8 cellular contexts compared by ENCODE assay signal in genomic region chr2:95402004-95402369, GRCh38. TPM values are rescaled to one million over a fixed set of nuclear protein-coding genes. Genes with fewer than 3 reads are reported as not detected.
A peak's percentile ranks its signal among the peaks of the same experiment; 100 is the strongest.
DNase-seq lines count a peak whose midpoint lies in the region; ATAC-seq and TF ChIP-seq lines count a peak whose summit lies in the region.
"Not testable (repeated sequence)": the region's sequence is repeated elsewhere in the genome, so short reads cannot be mapped to it uniquely, and the experiment has no call there.

No MANE protein-coding gene starts in this region.

- H3K4me1 ChIP-seq in H9 (ENCODE audit: insufficient read depth, low read length), result not testable (repeated sequence)
- H3K4me1 ChIP-seq in left ventricle myocardium inferior, result peaks cover 36% of the 10 kb centered on the region

- not testable (repeated sequence) for H2BK15ac ChIP-seq in H9 (ENCODE audit: low read depth, low read length)

- not testable (repeated sequence) for H3K27ac ChIP-seq in H9 (ENCODE audit: insufficient read length, low read depth, low read length)
- peak overlapping the region; percentile 85 for H3K27ac ChIP-seq in left ventricle myocardium inferior (replicated peaks)
- H3K27ac ChIP-seq in neural cell (ENCODE audit: low read length), result peak overlapping the region; percentile 85

- not testable (repeated sequence) for H4K20me1 ChIP-seq in H9 (ENCODE audit: control insufficient read depth, insufficient read depth, insufficient read length); neural cell (ENCODE audit: insufficient read depth)

- not testable (repeated sequence) for TF ChIP-seq EP300 in neural cell (conservative IDR thresholded peaks at IDR 0.05; ENCODE audit: poor library complexity, severe bottlenecking)

- intact Hi-C loops in MCF 10A (cut with micrococcal nuclease), result loop anchor here (1.0 to 5.0 kb wide), 4 partner anchors 57 to 235 kb away; partner anchors contain the start of gene ZNF2
- intact Hi-C loops in left ventricle myocardium inferior (cut with micrococcal nuclease), result not testable (repeated sequence)

- H3K4me3 Mint-ChIP-seq in H9 (peak overlapping the region; percentile 95 to 98), MCF 10A (ENCODE audit: unreplicated experiment) (peak overlapping the region; percentile 99), type B pancreatic cell (peak overlapping the region; percentile 98)

- H3K4me1 Mint-ChIP-seq in H9 (peaks cover 16 to 19% of the 10 kb centered on the region in 2 experiments), type B pancreatic cell (ENCODE audit: unreplicated experiment) (peaks cover 15% of the 10 kb centered on the region)
- not testable (repeated sequence) for H3K4me1 Mint-ChIP-seq in MCF 10A (ENCODE audit: insufficient read depth, unreplicated experiment)

- not testable (repeated sequence) for H2BK20ac ChIP-seq in H9 (ENCODE audit: low read depth, low read length, poor library complexity, severe bottlenecking)

- not testable (repeated sequence) for H2BK5ac ChIP-seq in H9 (ENCODE audit: insufficient read length, low read length)

- H3K27ac Mint-ChIP-seq in H9 (peak overlapping the region; percentile 36 to 82 (median 40); a peak in 4 of 7 replicates), MCF 10A (ENCODE audit: low read depth, unreplicated experiment) (peak overlapping the region; percentile 96), type B pancreatic cell (peak overlapping the region; percentile 96)

- no CpG with 5 or more reads among the region's 10 CpGs for WGBS in H9 (ENCODE audit: extremely low coverage, insufficient read length, low lambda C conversion rate)

- H3K36me3 ChIP-seq in left ventricle myocardium inferior; neural cell (ENCODE audit: insufficient read depth, low read length): not testable (repeated sequence)

- H3K23me2 ChIP-seq in H9 (ENCODE audit: insufficient read length, low read depth, low read length, poor library complexity, severe bottlenecking), result not testable (repeated sequence)

- H3K79me2 ChIP-seq in H9 (ENCODE audit: insufficient read depth, low read length); neural cell (replicated peaks; ENCODE audit: insufficient read depth, low read length): not testable (repeated sequence)

- not testable (repeated sequence) for H2BK120ac ChIP-seq in H9 (ENCODE audit: low read depth, low read length, poor library complexity, severe bottlenecking)

- not testable (repeated sequence) for H3K9me3 ChIP-seq in H9 (ENCODE audit: control insufficient read depth, low read depth, low read length); left ventricle myocardium inferior (replicated peaks); neural cell (ENCODE audit: low read length)

- H3K9ac ChIP-seq in H9 (ENCODE audit: extremely low read depth, insufficient read length, low read length), result peak overlapping the region; percentile 42
- H3K9ac ChIP-seq in neural cell (ENCODE audit: low read length), result peak overlapping the region; percentile 95

- peak overlapping the region; percentile 79 for H3K4me2 ChIP-seq in H9 (ENCODE audit: insufficient read depth, insufficient read length, low read length)
- peak overlapping the region; percentile 91 for H3K4me2 ChIP-seq in neural cell (ENCODE audit: low read length)

- POLR2A ChIA-PET in MCF 10A (lab: Yijun Ruan, JAX), result interaction anchor here (0.9 to 2.8 kb wide), 12 partner anchors 9 to 809 kb away, joined by 3 to 16 read pairs (median 4); partner anchors contain the start of gene ZNF2

- H3K36me3 Mint-ChIP-seq in H9 (ENCODE audit: insufficient read depth in 1 of 3, low read depth in 3 of 3); MCF 10A (ENCODE audit: insufficient read depth, unreplicated experiment); type B pancreatic cell: not testable (repeated sequence)

- H3K56ac ChIP-seq in H9 (ENCODE audit: insufficient read length, low read depth, low read length), result not testable (repeated sequence)

- not testable (repeated sequence) for H2AFZ ChIP-seq in H9 (ENCODE audit: low read length)
- H2AFZ ChIP-seq in neural cell (ENCODE audit: low read depth, low read length), result peak overlapping the region; percentile 90

- not testable (repeated sequence) for DNase-seq in H9; MCF 10A (ENCODE audit: unreplicated experiment); left ventricle myocardium inferior; type B pancreatic cell (ENCODE audit: extremely low spot score, unreplicated experiment)

- H3K14ac ChIP-seq in H9 (ENCODE audit: insufficient read depth, low read length), result not testable (repeated sequence)

- H2AK5ac ChIP-seq in H9 (ENCODE audit: insufficient read length, low read length), result not testable (repeated sequence)

- not testable (repeated sequence) for H3K9me2 ChIP-seq in neural cell (ENCODE audit: insufficient read depth, low read length)

- BruUV-seq in MCF 10A (replicated peaks; lab: Mats Ljungman, UMichigan), result TSS peak; percentile 52

- TF ChIP-seq CTCF in GM12875 (IDR thresholded peaks at IDR 0.05; ENCODE audit: borderline replicate concordance, insufficient read depth, low read depth, low read length); H9 (conservative IDR thresholded peaks at IDR 0.05); MCF 10A (IDR thresholded peaks at IDR 0.05; ENCODE audit: unreplicated experiment); left ventricle myocardium inferior (IDR thresholded peaks at IDR 0.05; ENCODE audit: borderline replicate concordance); neural cell (IDR thresholded peaks at IDR 0.05; ENCODE audit: poor library complexity, severe bottlenecking); type B pancreatic cell (conservative IDR thresholded peaks at IDR 0.05): not testable (repeated sequence)

- H3T11ph ChIP-seq in H9 (ENCODE audit: low read length), result not testable (repeated sequence)

- H3K79me1 ChIP-seq in H9 (ENCODE audit: insufficient read depth, low read depth, low read length, poor library complexity, severe bottlenecking), result not testable (repeated sequence)

- not testable (repeated sequence) for H2BK12ac ChIP-seq in H9 (ENCODE audit: insufficient read length, low read depth, low read length)

- not testable (repeated sequence) for TF ChIP-seq RAD21 in neural cell (conservative IDR thresholded peaks at IDR 0.05)

- peaks cover 28% of the 10 kb centered on the region for H3K27me3 Mint-ChIP-seq in H9 (ENCODE audit: low read depth)
- not testable (repeated sequence) for H3K27me3 Mint-ChIP-seq in MCF 10A (ENCODE audit: insufficient read depth, unreplicated experiment); type B pancreatic cell

- not testable (repeated sequence) for H3K4ac ChIP-seq in H9 (ENCODE audit: low read depth, low read length)

- H4K5ac ChIP-seq in H9 (ENCODE audit: insufficient read length, low read depth, low read length), result not testable (repeated sequence)

- H3K23ac ChIP-seq in H9 (ENCODE audit: insufficient read length, low read depth, low read length), result not testable (repeated sequence)

- H3K4me3 ChIP-seq in GM12875 (ENCODE audit: low read depth, low read length), result peak overlapping the region; percentile 88
- peak overlapping the region; percentile 91 for H3K4me3 ChIP-seq in left ventricle myocardium inferior
- peak overlapping the region; percentile 99 for H3K4me3 ChIP-seq in neural cell (ENCODE audit: low read length)

- H4K8ac ChIP-seq in H9 (replicated peaks; ENCODE audit: insufficient read length, low read depth, low read length), result not testable (repeated sequence)

- H3K18ac ChIP-seq in H9 (ENCODE audit: insufficient read length, low read depth, low read length), result not testable (repeated sequence)

- CTCF ChIA-PET in MCF 10A (lab: Yijun Ruan, JAX), result interaction anchor here (0.6 to 4.5 kb wide), 17 partner anchors 9 to 528 kb away, joined by 3 to 29 read pairs (median 3); no protein-coding TSS in a partner anchor

- not testable (repeated sequence) for H3F3A ChIP-seq in neural cell (ENCODE audit: insufficient read depth, low read length, poor library complexity, severe bottlenecking)

- H3K9me3 Mint-ChIP-seq in H9; MCF 10A (ENCODE audit: unreplicated experiment); type B pancreatic cell: not testable (repeated sequence)

- ATAC-seq in HG03571 (IDR thresholded peaks at IDR 0.05; ENCODE audit: unreplicated experiment) (peak; percentile 4), SK-N-SH treated with all-trans-retinoic acid at 6 μM for 48 hours (peak; percentile 46)

- not testable (repeated sequence) for H3K27me3 ChIP-seq in H9 (ENCODE audit: insufficient read depth, low read length); left ventricle myocardium inferior (ENCODE audit: low read depth); neural cell (ENCODE audit: insufficient read depth, low read depth, low read length)

- not testable (repeated sequence) for H4K91ac ChIP-seq in H9 (ENCODE audit: insufficient read length, low read depth, low read length)

RNA-seq across cellular contexts. Expression of gene FAHD2A, which starts 0.5 kb away (rescaled TPM):
- total RNA-seq in H9 (2021), result 36.9 and 39.8 TPM in 2 replicates
- total RNA-seq in MCF 10A (2022), result 23.9 and 24.1 TPM in 2 replicates
- 32.4 TPM for total RNA-seq in left ventricle myocardium inferior
- 26.0 and 27.2 TPM in 2 replicates for polyA plus RNA-seq in neural cell
- polyA minus RNA-seq in neural cell, result 11.4 and 12.6 TPM in 2 replicates
- 23.4 and 39.2 TPM in 2 replicates for total RNA-seq in type B pancreatic cell (ENCODE audit: low replicate concordance)

Comparison
In these comparisons a context has a peak if more than half of its experiments do, and no peak if none do; other contexts are left out.
1. H3K27ac Mint-ChIP-seq: peak in every context shown above with its lines; median percentile 96 in MCF 10A; 96 in type B pancreatic cell; 40 in H9.